24 cellular contexts compared by ENCODE assay signal in genomic region chr14:33393155-33393894, GRCh38.
DNase-seq lines count a peak whose midpoint lies in the region; ATAC-seq and TF ChIP-seq lines count a peak whose summit lies in the region.
"Had no signal": no experiment of that assay in that cellular context is flagged by ENCODE, and none has a peak within 500 bp of the region (broad histone marks: within the 10 kb centered on the region; RNA-seq: fewer than 3 reads in every experiment).

No MANE protein-coding gene starts in this region.

- ATAC-seq in PC-3, result peak; percentile 74
- ATAC-seq: GM23338, pancreas had no signal

- H3K27me3 ChIP-seq in PC-3 (ENCODE audit: low read length), result no peaks in the 10 kb centered on the region
- H3K27me3 ChIP-seq: pancreas, stomach, tibial artery had no signal

- DNase-seq in DMS 273 (lab: John Stamatoyannopoulos, UW; ENCODE audit: unreplicated experiment) (peak; percentile 28), DMS 273 treated with DMSO at 0.1 percent for 48 hours (lab: John Stamatoyannopoulos, UW) (no peak), NCI-H2029 (lab: John Stamatoyannopoulos, UW) (peak; percentile 99), PC-3 (peak; percentile 54), glutamatergic neuron (peak; percentile 35), hippocampal formation (lab: John Stamatoyannopoulos, UW) (no peak), HUDEP-2 (lab: John Stamatoyannopoulos, UW; ENCODE audit: unreplicated experiment in 76 of 76) (no peak)
- DNase-seq in activated CD4-positive, CD25-positive, alpha-beta regulatory T cell treated with anti-CD3 and anti-CD28 coated beads, Interleukin-2, amount 50 U/mL, for 72 hours, result no peak
- DNase-seq: activated CD4-positive, alpha-beta T cell treated with anti-CD3 and anti-CD28 coated beads, Interleukin-2, amount 10 ng/mL, durations not matched to agents 24 days and 14 days; activated gamma-delta T cell; activated naive CD8-positive, alpha-beta T cell treated with anti-CD3 and anti-CD28 coated beads, Interleukin-2, amount 10 ng/mL, durations not matched to agents 7 days and 5 days; activated T-cell treated with anti-CD3 and anti-CD28 coated beads, Interleukin-2, amount 50 U/mL, for 24 hours; Kasumi-1; NCI-H187 treated with DMSO at 0.1 percent for 48 hours; NCI-H524 treated with DMSO at 0.1 percent for 48 hours; pancreas; RPMI8226; stimulated activated CD4-positive, alpha-beta T cell treated with anti-CD3 and anti-CD28 coated beads, Interleukin-2, amount 100 ng/mL, for 24 hours; stomach; tibial artery had no signal

- peaks cover 14% of the 10 kb centered on the region; the same call in 1 of the 2 replicates for H3K4me1 ChIP-seq in PC-3 (ENCODE audit: insufficient read depth, low read length)
- H3K4me1 ChIP-seq: pancreas, stomach, tibial artery had no signal

- H3K27me3 Mint-ChIP-seq in glutamatergic neuron (ENCODE audit: unreplicated experiment), result no peaks in the 10 kb centered on the region
- H3K27me3 Mint-ChIP-seq: activated CD4-positive, alpha-beta T cell treated with anti-CD3 and anti-CD28 coated beads, Interleukin-2, amount 10 ng/mL, durations not matched to agents 24 days and 14 days; activated naive CD8-positive, alpha-beta T cell treated with anti-CD3 and anti-CD28 coated beads, Interleukin-2, amount 10 ng/mL, durations not matched to agents 7 days and 5 days; activated T-cell treated with anti-CD3 and anti-CD28 coated beads, Interleukin-2, amount 50 U/mL, for 24 hours had no signal

- H3K36me3 Mint-ChIP-seq in glutamatergic neuron (ENCODE audit: unreplicated experiment), result no peaks in the 10 kb centered on the region
- H3K36me3 Mint-ChIP-seq: activated naive CD8-positive, alpha-beta T cell treated with anti-CD3 and anti-CD28 coated beads, Interleukin-2, amount 10 ng/mL, durations not matched to agents 7 days and 5 days had no signal

- H2AFZ ChIP-seq in PC-3 (ENCODE audit: low read length), result no peak overlapping the region
- H2AFZ ChIP-seq: GM23338 had no signal

- peaks cover 20% of the 10 kb centered on the region for H3K4me1 Mint-ChIP-seq in glutamatergic neuron (ENCODE audit: low read depth, unreplicated experiment)
- H3K4me1 Mint-ChIP-seq: activated CD4-positive, alpha-beta T cell treated with anti-CD3 and anti-CD28 coated beads, Interleukin-2, amount 10 ng/mL, durations not matched to agents 24 days and 14 days; activated naive CD8-positive, alpha-beta T cell treated with anti-CD3 and anti-CD28 coated beads, Interleukin-2, amount 10 ng/mL, durations not matched to agents 7 days and 5 days; GM23338 had no signal

- H3K9ac ChIP-seq in PC-3 (ENCODE audit: low read length), result no peak overlapping the region

- CTCF ChIA-PET in PC-3 (lab: Charles Lee), result interaction anchor here (0.5 kb wide), 1 partner anchor 708 kb away, joined by 3 read pairs; no protein-coding TSS in a partner anchor

- 0 out of 2 replicates have a peak overlapping the region, but pooled peaks have one; percentile 2 for H3K4me2 ChIP-seq in PC-3 (ENCODE audit: low read length)
- H3K4me2 ChIP-seq: GM23338 had no signal

- H4K20me1 ChIP-seq in PC-3 (ENCODE audit: low read length), result no peaks in the 10 kb centered on the region

- no TSS peak for BruUV-seq in PC-3 (replicated peaks; lab: Mats Ljungman, UMichigan)

- no peaks in the 10 kb centered on the region for H3F3A ChIP-seq in PC-3 (ENCODE audit: low read length, unreplicated experiment)

- H3K9me3 ChIP-seq in PC-3 (ENCODE audit: low read length), result no peaks in the 10 kb centered on the region
- H3K9me3 ChIP-seq: pancreas, stomach, tibial artery had no signal

- POLR2A ChIA-PET in PC-3 (lab: Charles Lee; ENCODE audit: unreplicated experiment), result no interaction called here

- no peaks in the 10 kb centered on the region for H3K9me2 ChIP-seq in PC-3 (replicated peaks; ENCODE audit: low read length)

- TF ChIP-seq CTCF in PC-3 (conservative IDR thresholded peaks at IDR 0.05; ENCODE audit: low read depth, low read length) (no peak), glutamatergic neuron (IDR thresholded peaks at IDR 0.05; ENCODE audit: partially characterized antibody, unreplicated experiment) (no peak)

- H3K79me2 ChIP-seq in PC-3 (ENCODE audit: low read length), result no peaks in the 10 kb centered on the region

- no peak overlapping the region for H3K4me3 ChIP-seq in PC-3 (ENCODE audit: low read length)
- H3K4me3 ChIP-seq: GM23338, pancreas, stomach, tibial artery had no signal

- H3K4me3 Mint-ChIP-seq in glutamatergic neuron (ENCODE audit: unreplicated experiment), result peak overlapping the region; percentile 5
- H3K4me3 Mint-ChIP-seq: activated CD4-positive, alpha-beta T cell treated with anti-CD3 and anti-CD28 coated beads, Interleukin-2, amount 10 ng/mL, durations not matched to agents 24 days and 14 days; activated naive CD8-positive, alpha-beta T cell treated with anti-CD3 and anti-CD28 coated beads, Interleukin-2, amount 10 ng/mL, durations not matched to agents 7 days and 5 days; activated T-cell treated with anti-CD3 and anti-CD28 coated beads, Interleukin-2, amount 50 U/mL, for 24 hours; GM23338; nephron had no signal

- peaks cover 2% of the 10 kb centered on the region for H3K9me3 Mint-ChIP-seq in glutamatergic neuron (ENCODE audit: unreplicated experiment)
- H3K9me3 Mint-ChIP-seq: activated CD4-positive, alpha-beta T cell treated with anti-CD3 and anti-CD28 coated beads, Interleukin-2, amount 10 ng/mL, durations not matched to agents 24 days and 14 days; activated naive CD8-positive, alpha-beta T cell treated with anti-CD3 and anti-CD28 coated beads, Interleukin-2, amount 10 ng/mL, durations not matched to agents 7 days and 5 days; activated T-cell treated with anti-CD3 and anti-CD28 coated beads, Interleukin-2, amount 50 U/mL, for 24 hours; GM23338; nephron had no signal

- intact Hi-C loops in PC-3 (cut with micrococcal nuclease), result no loop called here

- no peaks in the 10 kb centered on the region for H3K36me3 ChIP-seq in PC-3 (ENCODE audit: low read depth, low read length)
- H3K36me3 ChIP-seq: pancreas, stomach, tibial artery had no signal

- H3K27ac ChIP-seq in PC-3 (ENCODE audit: low read length), result 0 out of 2 replicates have a peak overlapping the region, but pooled peaks have one; percentile 2
- H3K27ac ChIP-seq: 22Rv1, pancreas, stomach, tibial artery, VCaP had no signal

- H3K27ac Mint-ChIP-seq in glutamatergic neuron (ENCODE audit: unreplicated experiment), result peak overlapping the region; percentile 78
- H3K27ac Mint-ChIP-seq: activated CD4-positive, alpha-beta T cell treated with anti-CD3 and anti-CD28 coated beads, Interleukin-2, amount 10 ng/mL, durations not matched to agents 24 days and 14 days; activated naive CD8-positive, alpha-beta T cell treated with anti-CD3 and anti-CD28 coated beads, Interleukin-2, amount 10 ng/mL, durations not matched to agents 7 days and 5 days; activated T-cell treated with anti-CD3 and anti-CD28 coated beads, Interleukin-2, amount 50 U/mL, for 24 hours; GM23338; nephron had no signal

Comparison
In these comparisons a context has a peak if more than half of its experiments do, and no peak if none do; other contexts are left out.
1. DNase-seq: peak in DMS 273 (single experiment), NCI-H2029 (single experiment), PC-3 (single experiment) and glutamatergic neuron (single experiment); none in DMS 273 treated with DMSO at 0.1 percent for 48 hours (single experiment), hippocampal formation (0 of 2), activated CD4-positive, CD25-positive, alpha-beta regulatory T cell treated with anti-CD3 and anti-CD28 coated beads, Interleukin-2, amount 50 U/mL, for 72 hours (single experiment) and HUDEP-2 (0 of 76).